Comparison of ENCODE assay signal across 30 cellular contexts in genomic region chr12:68844318-68844745, GRCh38. TPM values are rescaled to one million over a fixed set of nuclear protein-coding genes. Genes with fewer than 3 reads are reported as not detected.
DNase-seq lines count a peak whose midpoint lies in the region; ATAC-seq, FAIRE-seq and TF ChIP-seq lines count a peak whose summit lies in the region.
"Had no signal": no experiment of that assay in that cellular context is flagged by ENCODE, and none has a peak within 500 bp of the region (broad histone marks: within the 10 kb centered on the region; RNA-seq: fewer than 3 reads in every experiment).

No MANE protein-coding gene starts in this region.

- H3K9me3 ChIP-seq in HepG2 (ENCODE audit: low read length): no peaks in the 10 kb centered on the region
- H3K9me3 ChIP-seq in right lobe of liver: no peaks in the 10 kb centered on the region
- H3K9me3 ChIP-seq in endothelial cell of umbilical vein (replicated peaks; ENCODE audit: control insufficient read depth, insufficient read depth, low read length): no peaks in the 10 kb centered on the region
- H3K9me3 ChIP-seq: BLaER1, body of pancreas, Caco-2, heart left ventricle, mucosa of descending colon, pancreas, SJSA1, spleen, upper lobe of left lung had no signal

- H2AFZ ChIP-seq in HepG2 (ENCODE audit: low read length) (no peak overlapping the region), endothelial cell of umbilical vein (ENCODE audit: low read depth, low read length) (no peak overlapping the region)

- 91% methylated on average over 4 of the region's 4 CpGs for WGBS in HepG2 (ENCODE audit: low lambda C conversion rate)
- WGBS in right lobe of liver (ENCODE audit: insufficient coverage, low coverage, low lambda C conversion rate, missing lambda C conversion rate): 97% methylated on average over 4 of the region's 4 CpGs
- WGBS in urinary bladder: 88% methylated on average over 4 of the region's 4 CpGs

- H4K20me1 ChIP-seq in HepG2 (ENCODE audit: insufficient read depth, low read length) (peaks cover 28% of the 10 kb centered on the region), endothelial cell of umbilical vein (replicated peaks; ENCODE audit: control insufficient read depth, extremely low read depth, insufficient read depth, low read length) (peaks cover 7% of the 10 kb centered on the region)

- H3K36me3 ChIP-seq in HepG2 (replicated peaks in 1 of 2; ENCODE audit: control insufficient read depth in 1 of 2, insufficient read depth in 2 of 2, low read length in 2 of 2) (peaks cover 8 to 29% of the 10 kb centered on the region in 2 experiments), right lobe of liver (peaks cover 0 to 44% (median 18%) of the 10 kb centered on the region in 4 donors), endothelial cell of umbilical vein (ENCODE audit: control insufficient read depth in 2 of 2, extremely low read depth in 1 of 2, insufficient read depth in 2 of 2, low read length in 2 of 2) (peaks cover 13 to 19% of the 10 kb centered on the region in 2 experiments), urinary bladder (ENCODE audit: insufficient read depth) (no peaks in the 10 kb centered on the region)

- H3K27ac ChIP-seq in HepG2 (ENCODE audit: extremely low read length, insufficient read depth, low read length) (no peak overlapping the region), right lobe of liver (no peak overlapping the region), endothelial cell of umbilical vein (ENCODE audit: insufficient read depth, low read depth, low read length) (no peak overlapping the region), urinary bladder (ENCODE audit: low read depth) (peak overlapping the region; percentile 5)
- H3K27ac ChIP-seq: BLaER1, body of pancreas, foreskin keratinocyte, heart left ventricle, pancreas, SJSA1, spleen had no signal

- POLR2A ChIA-PET in HepG2 (lab: Yijun Ruan, JAX): interaction anchor here (1.4 to 2.6 kb wide), 4 partner anchors 13 to 98 kb away, joined by 4 to 9 read pairs (median 5); partner anchors contain the start of genes MDM2 and SLC35E3
- POLR2A ChIA-PET in endothelial cell of umbilical vein (lab: Charles Lee): no interaction called here

- dilution Hi-C loops in endothelial cell of umbilical vein (cut with MboI; ENCODE audit: extremely low pct_ligation_motif_present, low sequenced_read_pairs): no loop called here

- H3K4me3 ChIP-seq in HepG2 (replicated peaks in 1 of 3; ENCODE audit: insufficient read depth in 1 of 3, low read depth in 2 of 3, low read length in 3 of 3) (no peak overlapping the region), right lobe of liver (no peak overlapping the region), endothelial cell of umbilical vein (replicated peaks in 1 of 3; ENCODE audit: insufficient read depth in 1 of 3, low read depth in 1 of 3, low read length in 3 of 3) (no peak overlapping the region), urinary bladder (ENCODE audit: low read depth, low read length) (no peak overlapping the region)
- H3K4me3 ChIP-seq: BLaER1, body of pancreas, heart left ventricle, lung, mucosa of descending colon, pancreas, SJSA1, spleen, upper lobe of left lung had no signal

- TF ChIP-seq POLR2A in HepG2 (IDR thresholded peaks at IDR 0.05; ENCODE audit: insufficient read depth in 1 of 2, low read depth in 2 of 2, low read length in 2 of 2) (peak in 1 of 2 experiments; percentile 34; a peak in 2 of 4 replicates), right lobe of liver (IDR thresholded peaks at IDR 0.05) (no peak), endothelial cell of umbilical vein (IDR thresholded peaks at IDR 0.05; ENCODE audit: low read depth, low read length) (peak; percentile 48)

- ATAC-seq in HepG2 (no peak), right lobe of liver (no peak)
- ATAC-seq: activated CD8-positive, alpha-beta T cell treated with anti-CD3 and anti-CD28 coated beads, Interleukin-2, amount 10 ng/mL, durations not matched to agents 7 days and 5 days; activated naive CD8-positive, alpha-beta T cell treated with anti-CD3 and anti-CD28 coated beads, Interleukin-2, amount 50 U/mL, for 24 hours; body of pancreas; foreskin keratinocyte; mucosa of descending colon; natural killer cell treated with Interleukin-12 subunit alpha and Interleukin-12 subunit beta and Interleukin-15 and Interleukin-18, amount 100 ng/mL, for 72 hours; pancreas had no signal

- TF ChIP-seq RAD21 in HepG2 (CRISPR knock-in tag; IDR thresholded peaks at IDR 0.05): no peak

- BruUV-seq in HepG2 (replicated peaks; lab: Mats Ljungman, UMichigan) (no TSS peak), endothelial cell of umbilical vein (replicated peaks; lab: Mats Ljungman, UMichigan) (no TSS peak)

- H3K27me3 ChIP-seq in HepG2 (ENCODE audit: control insufficient read depth in 1 of 2, insufficient read depth in 2 of 2, low read length in 2 of 2) (no peaks in the 10 kb centered on the region), right lobe of liver (no peaks in the 10 kb centered on the region), endothelial cell of umbilical vein (ENCODE audit: control insufficient read depth in 2 of 2, insufficient read depth in 2 of 2, low read length in 2 of 2) (no peaks in the 10 kb centered on the region)
- H3K27me3 ChIP-seq: BLaER1, body of pancreas, foreskin keratinocyte, heart left ventricle, pancreas, SJSA1, spleen, upper lobe of left lung had no signal

- H3K9me1 ChIP-seq in endothelial cell of umbilical vein (replicated peaks; ENCODE audit: control insufficient read depth, extremely low read depth, insufficient read depth, low read length): no peaks in the 10 kb centered on the region

- FAIRE-seq in HepG2 (lab: Jason Lieb, UNC) (no peak), endothelial cell of umbilical vein (lab: Jason Lieb, UNC) (no peak)
- FAIRE-seq: H54, pancreas, TTC549 had no signal

- intact Hi-C loops in HepG2 (cut with micrococcal nuclease; ENCODE audit: unreplicated experiment): no loop called here
- intact Hi-C loops in right lobe of liver (cut with DNase I): no loop called here
- intact Hi-C loops in endothelial cell of umbilical vein (cut with micrococcal nuclease): no loop called here

- no peak overlapping the region for H3K4me2 ChIP-seq in HepG2 (ENCODE audit: low read depth, low read length)
- no peak overlapping the region for H3K4me2 ChIP-seq in endothelial cell of umbilical vein (ENCODE audit: insufficient read depth, low read length)
- H3K4me2 ChIP-seq: BLaER1 had no signal

- TF ChIP-seq CTCF in HepG2 (CRISPR knock-in tag; IDR thresholded peaks at IDR 0.05): no peak
- no peak for TF ChIP-seq CTCF in right lobe of liver (IDR thresholded peaks at IDR 0.05)
- TF ChIP-seq CTCF in endothelial cell of umbilical vein (IDR thresholded peaks at IDR 0.05; ENCODE audit: extremely low read depth in 1 of 2, insufficient read depth in 1 of 2, low read depth in 1 of 2, low read length in 2 of 2): no peak

- TF ChIP-seq EP300 in HepG2 (IDR thresholded peaks at IDR 0.05; ENCODE audit: low read depth in 2 of 2, low read length in 2 of 2): no peak
- TF ChIP-seq EP300 in HepG2 (CRISPR knock-in tag; IDR thresholded peaks at IDR 0.05; ENCODE audit: borderline replicate concordance): no peak

- H3K79me2 ChIP-seq in HepG2 (ENCODE audit: insufficient read depth, low read length) (no peaks in the 10 kb centered on the region), endothelial cell of umbilical vein (ENCODE audit: control insufficient read depth, insufficient read depth, low read length) (no peaks in the 10 kb centered on the region)

- in situ Hi-C loops in HepG2 (cut with HindIII; ENCODE audit: extremely low pct_ligation_motif_present, low pct_unique_long_range_greater_than_20kb) (no loop called here), KBM-7 (cut with MboI; ENCODE audit: low pct_unique_long_range_greater_than_20kb, low sequenced_read_pairs) (no loop called here)

- CTCF ChIA-PET in HepG2 (lab: Yijun Ruan, JAX; ENCODE audit: low intra/inter-chr PET ratio, low total read pairs): no interaction called here
- CTCF ChIA-PET in endothelial cell of umbilical vein (lab: Charles Lee): interaction anchor here (1.3 to 3.1 kb wide), 2 partner anchors 14 to 17 kb away, joined by 4 to 20 read pairs; no protein-coding TSS in a partner anchor

- H3K4me1 ChIP-seq in HepG2 (ENCODE audit: insufficient read depth, low read length) (peaks cover 30% of the 10 kb centered on the region), right lobe of liver (peaks cover 0 to 5% (median under 1%) of the 10 kb centered on the region in 4 donors), endothelial cell of umbilical vein (ENCODE audit: control insufficient read depth, extremely low read depth, insufficient read depth, low read length) (no peaks in the 10 kb centered on the region), urinary bladder (ENCODE audit: insufficient read depth) (no peaks in the 10 kb centered on the region)
- H3K4me1 ChIP-seq: body of pancreas, Caco-2, foreskin keratinocyte, heart left ventricle, pancreas, SJSA1 had no signal

- no peak for DNase-seq in HepG2 (ENCODE audit: low spot score)
- DNase-seq in right lobe of liver: no peak
- peak; percentile 58 for DNase-seq in KBM-7
- no peak for DNase-seq in endothelial cell of umbilical vein (ENCODE audit: low read depth, low spot score)
- DNase-seq in effector CD8-positive, alpha-beta T cell (lab: John Stamatoyannopoulos, UW): no peak
- no peak for DNase-seq in occipital lobe (lab: John Stamatoyannopoulos, UW)
- no peak for DNase-seq in NCI-H1417 treated with DMSO at 0.1 percent for 48 hours (lab: John Stamatoyannopoulos, UW)
- DNase-seq: activated CD4-positive, CD25-positive, alpha-beta regulatory T cell treated with anti-CD3 and anti-CD28 coated beads, Interleukin-2, amount 50 U/mL, for 72 hours; activated CD8-positive, alpha-beta T cell treated with anti-CD3 and anti-CD28 coated beads, Interleukin-2, amount 10 ng/mL, durations not matched to agents 7 days and 5 days; activated effector memory CD4-positive, alpha-beta T cell treated with Interleukin-2 at 50 U/mL for 16 hours; activated naive CD8-positive, alpha-beta T cell treated with anti-CD3 and anti-CD28 coated beads, Interleukin-2, amount 50 U/mL, for 24 hours; body of pancreas; Caco-2; foreskin keratinocyte; GF-D8; heart left ventricle; mucosa of descending colon; NCI-H2029 treated with DMSO at 0.1 percent for 48 hours; NCI-H226; pancreas; spleen; T-helper 1 cell had no signal

- H3K9ac ChIP-seq in HepG2 (ENCODE audit: insufficient read depth, low read depth, low read length) (no peak overlapping the region), endothelial cell of umbilical vein (replicated peaks; ENCODE audit: extremely low read depth, insufficient read depth, low read length) (no peak overlapping the region)
- H3K9ac ChIP-seq: BLaER1 had no signal

RNA-seq across cellular contexts. Expression of gene MDM2, which starts 36.4 kb away (rescaled TPM):
- total RNA-seq in HepG2 (2016; rRNA removed; fragmentation: Illumina TruSeq; extraction: Trizol): 314 and 466 TPM in 2 replicates
- total RNA-seq in HepG2 (2016; cell fraction: cytosol; rRNA removed; fragmentation: Illumina TruSeq; extraction: Trizol; ENCODE audit: low read depth): 106 and 114 TPM in 2 replicates
- 318 and 433 TPM in 2 replicates for total RNA-seq in HepG2 (2016; cell fraction: insoluble cytoplasmic fraction; rRNA removed; fragmentation: Illumina TruSeq; extraction: Trizol)
- total RNA-seq in HepG2 (2016; cell fraction: membrane; rRNA removed; fragmentation: Illumina TruSeq; extraction: Trizol): 152 and 204 TPM in 2 replicates
- 480 and 515 TPM in 2 replicates for total RNA-seq in HepG2 (2016; cell fraction: nucleus; rRNA removed; fragmentation: Illumina TruSeq; extraction: Trizol)
- polyA plus RNA-seq in HepG2 (2011; rRNA removed): 23.9 and 29.3 TPM in 2 replicates
- polyA plus RNA-seq in HepG2 (2011; cell fraction: cytosol; rRNA removed): 8.1 and 12.2 TPM in 2 replicates
- polyA plus RNA-seq in HepG2 (2011; cell fraction: nucleus; rRNA removed): 21.1 and 35.5 TPM in 2 replicates
- polyA plus RNA-seq in HepG2 (2012): 29.6 and 57.6 TPM in 2 replicates
- 20.1 and 21.0 TPM in 2 replicates for polyA plus RNA-seq in HepG2 (2016; cell fraction: cytosol; fragmentation: Illumina TruSeq; extraction: Trizol; ENCODE audit: low read depth)
- 174 and 187 TPM in 2 replicates for polyA plus RNA-seq in HepG2 (2016; cell fraction: insoluble cytoplasmic fraction; fragmentation: Illumina TruSeq; extraction: Trizol; ENCODE audit: low read depth)
- 57.3 and 58.5 TPM in 2 replicates for polyA plus RNA-seq in HepG2 (2016; cell fraction: membrane; fragmentation: Illumina TruSeq; extraction: Trizol; ENCODE audit: low read depth)
- polyA plus RNA-seq in HepG2 (2016; cell fraction: nucleus; fragmentation: Illumina TruSeq; extraction: Trizol; ENCODE audit: insufficient read depth, low read depth): 472 and 516 TPM in 2 replicates
- polyA minus RNA-seq in HepG2 (2011; rRNA and poly(A)+ RNA removed; ENCODE audit: low replicate concordance): 42.3 and 54.4 TPM in 2 replicates
- 71.4 and 82.9 TPM in 2 replicates for polyA minus RNA-seq in HepG2 (2011; cell fraction: cytosol; rRNA and poly(A)+ RNA removed)
- 248 and 279 TPM in 2 replicates for polyA minus RNA-seq in HepG2 (2011; cell fraction: nucleus; rRNA and poly(A)+ RNA removed)
- 10 to 100 TPM; 56.9 to 74.3 (median 64.0) TPM for total RNA-seq in right lobe of liver
- total RNA-seq in endothelial cell of umbilical vein: 270 and 276 TPM in 2 replicates
- polyA plus RNA-seq in endothelial cell of umbilical vein: 12.2 and 16.7 TPM in 2 replicates
- 19.5 and 20.9 TPM in 2 replicates for polyA plus RNA-seq in endothelial cell of umbilical vein (2011; cell fraction: cytosol; rRNA removed)
- 92.1 and 112 TPM in 2 replicates for polyA plus RNA-seq in endothelial cell of umbilical vein (2011; cell fraction: nucleus; rRNA removed)
- polyA plus RNA-seq in endothelial cell of umbilical vein (2012): 88.0 and 129 TPM in 2 replicates
- 121 and 123 TPM in 2 replicates for polyA minus RNA-seq in endothelial cell of umbilical vein
- 37.3 TPM for polyA minus RNA-seq in endothelial cell of umbilical vein (2011; cell fraction: cytosol; rRNA and poly(A)+ RNA removed)
- polyA minus RNA-seq in endothelial cell of umbilical vein (2011; cell fraction: nucleus; rRNA and poly(A)+ RNA removed): 167 and 236 TPM in 2 replicates
- total RNA-seq in urinary bladder: 98.0 TPM
- 14.9 TPM for polyA plus RNA-seq in urinary bladder
- total RNA-seq in occipital lobe: 60.7 TPM
